Comparison of ENCODE assay signal across 9 cellular contexts in the genomic region with DNA sequence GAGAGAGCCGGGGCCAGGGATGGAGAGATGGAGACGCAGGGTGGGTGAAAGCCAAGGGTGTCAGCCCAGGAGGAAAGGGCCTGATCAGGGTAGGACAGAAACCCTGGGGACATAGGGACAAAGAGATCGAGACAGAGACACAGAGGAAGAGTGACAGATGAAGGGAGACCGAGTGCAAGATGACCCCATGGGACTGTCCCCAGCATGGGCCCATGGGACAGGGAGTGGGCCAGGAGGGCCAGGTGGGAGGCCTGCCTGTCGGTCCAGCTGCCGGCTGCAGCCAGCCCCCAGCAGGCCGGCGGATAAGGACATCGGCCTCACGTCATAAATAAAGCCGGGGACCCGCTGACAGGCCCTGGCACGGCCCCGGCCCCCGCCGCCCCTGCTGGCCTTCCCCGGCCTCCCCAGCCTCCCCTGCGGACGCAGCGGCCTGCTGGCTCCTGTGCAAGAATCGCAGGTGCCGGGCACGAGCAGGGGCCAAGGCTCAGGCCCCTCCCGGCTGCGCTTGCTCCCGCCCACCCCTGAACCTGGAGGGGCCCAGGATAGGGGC. TPM values are rescaled to one million over a fixed set of nuclear protein-coding genes. Genes with fewer than 3 reads are reported as not detected.
DNase-seq lines count a peak whose midpoint lies in the region; ATAC-seq and TF ChIP-seq lines count a peak whose summit lies in the region.
"Had no signal": no experiment of that assay in that cellular context is flagged by ENCODE, and none has a peak within 500 bp of the region (broad histone marks: within the 10 kb centered on the region; RNA-seq: fewer than 3 reads in every experiment).

No MANE protein-coding gene starts in this region.

- peaks cover 21% of the 10 kb centered on the region for H3K36me3 ChIP-seq in BLaER1

- H3K27me3 Mint-ChIP-seq in natural killer cell treated with Interleukin-12 subunit alpha and Interleukin-12 subunit beta and Interleukin-15 and Interleukin-18, amount 100 ng/mL, for 72 hours: peaks cover 0 to 4% of the 10 kb centered on the region in 2 donors

- H3K4me3 ChIP-seq in BLaER1 (peak overlapping the region; percentile 54; the same call in 1 of the 2 replicates), HL-60 (replicated peaks; ENCODE audit: insufficient read depth, low read length) (peak overlapping the region; percentile 24), coronary artery (peak overlapping the region; percentile 69)

- H3K9me3 Mint-ChIP-seq in natural killer cell treated with Interleukin-12 subunit alpha and Interleukin-12 subunit beta and Interleukin-15 and Interleukin-18, amount 100 ng/mL, for 72 hours: no peaks in the 10 kb centered on the region
- H3K9me3 Mint-ChIP-seq: activated naive CD4-positive, alpha-beta T cell treated with anti-CD3 and anti-CD28 coated beads, Interleukin-2, amount 50 U/mL, for 72 hours had no signal

- H3K4me2 ChIP-seq in BLaER1: peak overlapping the region; percentile 96

- TF ChIP-seq CTCF in HL-60 (IDR thresholded peaks at IDR 0.05; ENCODE audit: insufficient read depth, low read length): no peak
- TF ChIP-seq CTCF in coronary artery (IDR thresholded peaks at IDR 0.05): no peak

- DNase-seq in HL-60 (ENCODE audit: low read depth in 1 of 2, low spot score in 1 of 2) (no peak), coronary artery (ENCODE audit: low spot score) (no peak), NCI-H1092 (lab: John Stamatoyannopoulos, UW) (no peak), RPMI8226 (no peak), HUDEP-2 (lab: John Stamatoyannopoulos, UW; ENCODE audit: unreplicated experiment in 76 of 76) (no peak)
- DNase-seq in natural killer cell treated with Interleukin-12 subunit alpha and Interleukin-12 subunit beta and Interleukin-15 and Interleukin-18, amount 100 ng/mL, for 72 hours (ENCODE audit: low spot score): no peak

- peaks cover 19 to 22% of the 10 kb centered on the region in 2 donors for H3K4me1 Mint-ChIP-seq in natural killer cell treated with Interleukin-12 subunit alpha and Interleukin-12 subunit beta and Interleukin-15 and Interleukin-18, amount 100 ng/mL, for 72 hours (ENCODE audit: low read depth in 2 of 2)

- H4K20me1 ChIP-seq in BLaER1: peaks cover 44% of the 10 kb centered on the region

- H3K9ac ChIP-seq in BLaER1: peak overlapping the region; percentile 53; the same call in 1 of the 2 replicates

- H3K27ac Mint-ChIP-seq in natural killer cell treated with Interleukin-12 subunit alpha and Interleukin-12 subunit beta and Interleukin-15 and Interleukin-18, amount 100 ng/mL, for 72 hours: peak overlapping the region in 1 of 2 donors; percentile 86
- H3K27ac Mint-ChIP-seq: activated naive CD4-positive, alpha-beta T cell treated with anti-CD3 and anti-CD28 coated beads, Interleukin-2, amount 50 U/mL, for 72 hours had no signal

- H3K9me3 ChIP-seq in BLaER1: no peaks in the 10 kb centered on the region

- peak overlapping the region; percentile 35; the same call in 1 of the 2 replicates for H3K27ac ChIP-seq in BLaER1
- H3K27ac ChIP-seq in HL-60 (replicated peaks): no peak overlapping the region
- H3K27ac ChIP-seq in coronary artery: peak overlapping the region; percentile 42 to 77

- no peaks in the 10 kb centered on the region for H3K36me3 Mint-ChIP-seq in natural killer cell treated with Interleukin-12 subunit alpha and Interleukin-12 subunit beta and Interleukin-15 and Interleukin-18, amount 100 ng/mL, for 72 hours
- H3K36me3 Mint-ChIP-seq: activated naive CD4-positive, alpha-beta T cell treated with anti-CD3 and anti-CD28 coated beads, Interleukin-2, amount 50 U/mL, for 72 hours had no signal

- peak overlapping the region; percentile 79 for H3K4me3 Mint-ChIP-seq in natural killer cell treated with Interleukin-12 subunit alpha and Interleukin-12 subunit beta and Interleukin-15 and Interleukin-18, amount 100 ng/mL, for 72 hours

- no peak for ATAC-seq in natural killer cell treated with Interleukin-12 subunit alpha and Interleukin-12 subunit beta and Interleukin-15 and Interleukin-18, amount 100 ng/mL, for 72 hours
- ATAC-seq in GM19397 (IDR thresholded peaks at IDR 0.05; ENCODE audit: unreplicated experiment): no peak

- H3K27me3 ChIP-seq in BLaER1: peaks cover 30% of the 10 kb centered on the region; the same call in 1 of the 2 replicates
- H3K27me3 ChIP-seq in HL-60 (ENCODE audit: insufficient read depth, poor library complexity, severe bottlenecking): peaks cover 9% of the 10 kb centered on the region

- H3K4me1 ChIP-seq in BLaER1: peaks cover 82% of the 10 kb centered on the region

RNA-seq across cellular contexts. Expression of gene REX1BD, which starts 6.3 kb away (rescaled TPM):
- 100 to 1,000 TPM in 1 of 2 donors, 10 to 100 TPM in 1; 81.5 to 104 TPM for total RNA-seq in natural killer cell treated with Interleukin-12 subunit alpha and Interleukin-12 subunit beta and Interleukin-15 and Interleukin-18, amount 100 ng/mL, for 72 hours

RNA-seq across cellular contexts. Expression of gene CRLF1, which starts 11.7 kb away (rescaled TPM):
- total RNA-seq in natural killer cell treated with Interleukin-12 subunit alpha and Interleukin-12 subunit beta and Interleukin-15 and Interleukin-18, amount 100 ng/mL, for 72 hours: not detected
- total RNA-seq: activated naive CD4-positive, alpha-beta T cell treated with anti-CD3 and anti-CD28 coated beads, Interleukin-2, amount 50 U/mL, for 72 hours had no signal

RNA-seq across cellular contexts. Expression of gene TMEM59L, which starts 17.8 kb away (rescaled TPM):
- total RNA-seq in natural killer cell treated with Interleukin-12 subunit alpha and Interleukin-12 subunit beta and Interleukin-15 and Interleukin-18, amount 100 ng/mL, for 72 hours: not detected

RNA-seq across cellular contexts. Expression of gene UBA52, which starts 23.2 kb away (rescaled TPM):
- total RNA-seq in natural killer cell treated with Interleukin-12 subunit alpha and Interleukin-12 subunit beta and Interleukin-15 and Interleukin-18, amount 100 ng/mL, for 72 hours: 1,000 to 10,000 TPM; 1,148 to 1,390 TPM

RNA-seq across cellular contexts. Expression of gene KXD1, which starts 37.2 kb away (rescaled TPM):
- 100 to 1,000 TPM; 105 to 144 TPM for total RNA-seq in natural killer cell treated with Interleukin-12 subunit alpha and Interleukin-12 subunit beta and Interleukin-15 and Interleukin-18, amount 100 ng/mL, for 72 hours
